23 cellular contexts compared by ENCODE assay signal in the genomic region with DNA sequence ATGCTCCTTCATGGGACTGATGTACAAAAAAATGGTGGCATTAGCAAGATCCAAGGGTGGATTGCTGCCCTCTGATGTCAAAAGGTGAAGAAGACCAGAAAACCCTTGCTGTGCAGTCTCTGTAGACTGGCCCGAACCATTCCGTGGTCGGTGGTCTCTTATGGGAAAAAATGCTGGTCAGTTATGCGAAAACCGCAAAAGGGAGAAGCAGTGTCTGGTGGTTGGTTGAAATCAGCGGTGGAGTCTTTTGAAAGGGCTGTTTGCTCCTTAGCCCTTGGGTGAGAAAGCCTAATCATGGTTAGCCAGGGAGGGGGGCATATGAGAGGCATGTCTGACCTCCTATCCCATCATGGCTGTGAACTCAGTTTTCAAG.
"Had no signal": no experiment of that assay in that cellular context is flagged by ENCODE, and none has a peak within 500 bp of the region (broad histone marks: within the 10 kb centered on the region; RNA-seq: fewer than 3 reads in every experiment).

No MANE protein-coding gene starts in this region.

- H3K4me2 ChIP-seq: hepatocyte had no signal

- H3K27ac Mint-ChIP-seq: nephron progenitor cell; stimulated activated naive CD8-positive, alpha-beta T cell treated with anti-CD3 and anti-CD28 coated beads, Interleukin-15, amount 100 ng/mL, for 72 hours had no signal

- H3K27ac ChIP-seq: hepatocyte, left ventricle myocardium inferior, lower lobe of right lung, psoas muscle, right lobe of liver, spleen, thoracic aorta, transverse colon had no signal

- H3K27me3 ChIP-seq: hepatocyte, right lobe of liver, spleen, transverse colon had no signal

- H2AFZ ChIP-seq: hepatocyte had no signal

- H3K9me3 Mint-ChIP-seq: effector memory CD8-positive, alpha-beta T cell; naive thymus-derived CD4-positive, alpha-beta T cell; nephron progenitor cell had no signal

- DNase-seq: cortex of kidney; effector memory CD8-positive, alpha-beta T cell; foreskin melanocyte; head of caudate nucleus; kidney; left cardiac atrium; left ventricle myocardium inferior; lower lobe of right lung; mesenchymal stem cell; naive thymus-derived CD4-positive, alpha-beta T cell; nephron progenitor cell; psoas muscle; retina; right lobe of liver; spleen; stimulated activated CD4-positive, alpha-beta T cell treated with anti-CD3 and anti-CD28 coated beads, Interleukin-15, amount 100 ng/mL, for 24 hours; stimulated activated CD4-positive, alpha-beta T cell treated with anti-CD3 and anti-CD28 coated beads, Interleukin-1b, Interleukin-23, amount 100 ng/mL, for 48 hours; stimulated activated CD4-positive, alpha-beta T cell treated with anti-CD3 and anti-CD28 coated beads, Interleukin-4, amount 100 ng/mL, for 24 hours; stimulated activated naive B cell treated with anti-CD40 and anti-IgM and Interleukin-4, amounts not matched to agents 10 μg/mL and 1 μg/mL and 100 μg/mL, for 72 hours; stimulated activated naive CD8-positive, alpha-beta T cell treated with anti-CD3 and anti-CD28 coated beads, Interleukin-15, amount 100 ng/mL, for 72 hours; transverse colon had no signal

- H3K4me1 ChIP-seq: right lobe of liver had no signal

- H3K4me3 ChIP-seq: hepatocyte, left ventricle myocardium inferior, lower lobe of right lung, psoas muscle, right lobe of liver, spleen, thoracic aorta, transverse colon had no signal

- H3K9me3 ChIP-seq: left ventricle myocardium inferior, lower lobe of right lung, psoas muscle, right lobe of liver, spleen, thoracic aorta, transverse colon had no signal

- H3K4me3 Mint-ChIP-seq: effector memory CD8-positive, alpha-beta T cell; naive thymus-derived CD4-positive, alpha-beta T cell; nephron progenitor cell; stimulated activated naive B cell treated with anti-CD40 and anti-IgM and Interleukin-4, amounts not matched to agents 10 μg/mL and 1 μg/mL and 100 μg/mL, for 72 hours; stimulated activated naive CD8-positive, alpha-beta T cell treated with anti-CD3 and anti-CD28 coated beads, Interleukin-15, amount 100 ng/mL, for 72 hours had no signal

- ATAC-seq: effector memory CD8-positive, alpha-beta T cell; left cardiac atrium; lower lobe of right lung; naive thymus-derived CD4-positive, alpha-beta T cell; psoas muscle; right lobe of liver; stimulated activated naive B cell treated with anti-CD40 and anti-IgM and Interleukin-4, amounts not matched to agents 10 μg/mL and 1 μg/mL and 100 μg/mL, for 72 hours; stimulated activated naive CD8-positive, alpha-beta T cell treated with anti-CD3 and anti-CD28 coated beads, Interleukin-15, amount 100 ng/mL, for 72 hours had no signal

- H3K36me3 ChIP-seq: left ventricle myocardium inferior, lower lobe of right lung, right lobe of liver, spleen, thoracic aorta, transverse colon had no signal

- H3K27me3 Mint-ChIP-seq: effector memory CD8-positive, alpha-beta T cell; naive thymus-derived CD4-positive, alpha-beta T cell; stimulated activated naive B cell treated with anti-CD40 and anti-IgM and Interleukin-4, amounts not matched to agents 10 μg/mL and 1 μg/mL and 100 μg/mL, for 72 hours; stimulated activated naive CD8-positive, alpha-beta T cell treated with anti-CD3 and anti-CD28 coated beads, Interleukin-15, amount 100 ng/mL, for 72 hours had no signal
